Comparison of ENCODE assay signal across 18 cellular contexts in genomic region chr1:43423672-43424550, GRCh38. TPM values are rescaled to one million over a fixed set of nuclear protein-coding genes. Genes with fewer than 3 reads are reported as not detected.
DNase-seq lines count a peak whose midpoint lies in the region; ATAC-seq, FAIRE-seq and TF ChIP-seq lines count a peak whose summit lies in the region.
"Had no signal": no experiment of that assay in that cellular context is flagged by ENCODE, and none has a peak within 500 bp of the region (broad histone marks: within the 10 kb centered on the region; RNA-seq: fewer than 3 reads in every experiment).

No MANE protein-coding gene starts in this region.

- no peaks in the 10 kb centered on the region for H3K27me3 ChIP-seq in lower lobe of right lung (ENCODE audit: low read depth)

- H3K9me3 Mint-ChIP-seq in activated T-cell treated with anti-CD3 and anti-CD28 coated beads, Interleukin-2, amount 50 U/mL, for 72 hours = no peaks in the 10 kb centered on the region
- H3K9me3 Mint-ChIP-seq: activated T-helper 2 cell treated with anti-CD3 and anti-CD28 coated beads, Interferon-gamma antibody, Interleukin-2, Interleukin-4, amounts not matched to agents 10 μg/mL and 5 μg/mL and 100 μg/mL, durations not matched to agents 14 hours and 24 hours and 36 hours had no signal

- peak; percentile 69 to 70 for ATAC-seq in activated T-cell treated with anti-CD3 and anti-CD28 coated beads, Interleukin-2, amount 50 U/mL, for 72 hours (replicated peaks in 1 of 2)
- ATAC-seq in lower lobe of right lung = peak; percentile 14 to 46

- no peaks in the 10 kb centered on the region for H3K27me3 Mint-ChIP-seq in activated T-cell treated with anti-CD3 and anti-CD28 coated beads, Interleukin-2, amount 50 U/mL, for 72 hours (ENCODE audit: low read depth)

- H3K4me3 Mint-ChIP-seq in activated T-cell treated with anti-CD3 and anti-CD28 coated beads, Interleukin-2, amount 50 U/mL, for 72 hours = no peak overlapping the region

- DNase-seq in stimulated activated CD4-positive, alpha-beta T cell treated with anti-CD3 and anti-CD28 coated beads, Interleukin-15, amount 100 ng/mL, for 24 hours = peak; percentile 19
- DNase-seq in stimulated activated CD4-positive, alpha-beta T cell treated with anti-CD3 and anti-CD28 coated beads, Interleukin-4, amount 100 ng/mL, for 4 hours = no peak
- peak in 1 of 2 donors; percentile 19 for DNase-seq in activated T-cell treated with anti-CD3 and anti-CD28 coated beads, Interleukin-2, amount 50 U/mL, for 72 hours
- DNase-seq in lower lobe of right lung = no peak
- no peak for DNase-seq in urothelium cell line (ENCODE audit: low spot score)
- DNase-seq in NCI-H82 treated with DMSO at 0.1 percent for 48 hours (lab: John Stamatoyannopoulos, UW; ENCODE audit: unreplicated experiment) = no peak
- no peak for DNase-seq in NCI-H2171 treated with DMSO at 0.1 percent for 48 hours (lab: John Stamatoyannopoulos, UW)
- no peak for DNase-seq in mucosa of gallbladder (ENCODE audit: low spot score)
- DNase-seq: AML-193, dermis blood vessel endothelial cell, mesenchymal stem cell, NCI-H1417 treated with DMSO at 0.1 percent for 48 hours, NCI-H446 treated with DMSO at 0.1 percent for 48 hours, nucleus accumbens had no signal

- no peak for TF ChIP-seq CTCF in lower lobe of right lung (IDR thresholded peaks at IDR 0.05)

- no peak overlapping the region for H3K27ac Mint-ChIP-seq in activated T-cell treated with anti-CD3 and anti-CD28 coated beads, Interleukin-2, amount 50 U/mL, for 72 hours
- H3K27ac Mint-ChIP-seq: activated T-helper 2 cell treated with anti-CD3 and anti-CD28 coated beads, Interferon-gamma antibody, Interleukin-2, Interleukin-4, amounts not matched to agents 10 μg/mL and 5 μg/mL and 100 μg/mL, durations not matched to agents 14 hours and 24 hours and 36 hours had no signal

- FAIRE-seq in urothelium cell line (lab: Jason Lieb, UNC) = peak; percentile 52
- FAIRE-seq: astrocyte had no signal

- H3K36me3 Mint-ChIP-seq in activated T-cell treated with anti-CD3 and anti-CD28 coated beads, Interleukin-2, amount 50 U/mL, for 72 hours (ENCODE audit: insufficient read depth in 2 of 2) = peaks cover 5% of the 10 kb centered on the region in 2 donors

- H3K4me3 ChIP-seq in lower lobe of right lung = no peak overlapping the region
- H3K4me3 ChIP-seq: HAP-1, skin epidermis had no signal

- H3K9me3 ChIP-seq in lower lobe of right lung = no peaks in the 10 kb centered on the region
- H3K9me3 ChIP-seq: HAP-1 had no signal

- no peaks in the 10 kb centered on the region for H3K4me1 Mint-ChIP-seq in activated T-cell treated with anti-CD3 and anti-CD28 coated beads, Interleukin-2, amount 50 U/mL, for 72 hours (ENCODE audit: low read depth)

- intact Hi-C loops in lower lobe of right lung (cut with DNase I) = no loop called here

- H3K36me3 ChIP-seq in lower lobe of right lung = peaks cover 93% of the 10 kb centered on the region

- no peaks in the 10 kb centered on the region for H3K4me1 ChIP-seq in lower lobe of right lung
- H3K4me1 ChIP-seq: HAP-1 had no signal

- H3K27ac ChIP-seq in lower lobe of right lung = no peak overlapping the region

RNA-seq across cellular contexts. Expression of gene HYI, which starts 29.8 kb away (rescaled TPM):
- total RNA-seq in activated T-cell treated with anti-CD3 and anti-CD28 coated beads, Interleukin-2, amount 50 U/mL, for 72 hours = 10 to 100 TPM in 1 of 2 donors, 1 to 10 TPM in 1; 9.9 to 10.6 TPM
- total RNA-seq in lower lobe of right lung (67.7 TPM), mucosa of gallbladder (85.5 TPM)

RNA-seq across cellular contexts. Expression of gene SZT2, which starts 34.2 kb away (rescaled TPM):
- total RNA-seq in activated T-cell treated with anti-CD3 and anti-CD28 coated beads, Interleukin-2, amount 50 U/mL, for 72 hours = 10 to 100 TPM; 51.4 to 51.6 TPM
- total RNA-seq in lower lobe of right lung (71.5 TPM), mucosa of gallbladder (59.3 TPM)

RNA-seq across cellular contexts. Expression of gene MED8, which starts 34.3 kb away (rescaled TPM):
- 10 to 100 TPM; 64.2 to 71.1 TPM for total RNA-seq in activated T-cell treated with anti-CD3 and anti-CD28 coated beads, Interleukin-2, amount 50 U/mL, for 72 hours
- total RNA-seq in lower lobe of right lung (35.4 TPM), mucosa of gallbladder (37.7 TPM)

RNA-seq across cellular contexts. Expression of gene ELOVL1, which starts 56.1 kb away (rescaled TPM):
- total RNA-seq in activated T-cell treated with anti-CD3 and anti-CD28 coated beads, Interleukin-2, amount 50 U/mL, for 72 hours = 10 to 100 TPM; 58.4 to 75.7 TPM
- total RNA-seq in lower lobe of right lung (99.8 TPM), mucosa of gallbladder (141 TPM)
